ENCODE assay signal across 14 cellular contexts in the genomic region with DNA sequence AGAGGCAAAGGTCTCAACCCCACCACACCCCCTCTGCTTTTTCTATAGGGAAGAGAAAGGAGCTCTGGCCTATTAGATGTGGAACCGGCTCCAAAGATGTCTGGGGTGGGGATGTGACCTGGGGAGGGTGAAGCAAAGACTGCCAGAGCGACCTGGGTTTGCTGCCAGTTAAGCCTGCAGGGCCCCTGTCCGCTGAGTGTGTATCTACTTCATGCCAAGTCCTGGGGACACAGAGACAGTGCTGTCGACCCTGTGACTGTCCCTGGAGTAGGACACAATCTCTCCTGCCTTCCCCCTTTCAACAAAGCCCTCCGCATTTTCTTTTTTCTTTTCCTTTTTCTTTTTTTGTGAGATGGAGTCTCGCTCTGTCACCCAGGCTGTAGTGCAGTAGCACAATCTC. TPM values are rescaled to one million over a fixed set of nuclear protein-coding genes. Genes with fewer than 3 reads are reported as not detected.
"Had no signal": no experiment of that assay in that cellular context is flagged by ENCODE, and none has a peak within 500 bp of the region (broad histone marks: within the 10 kb centered on the region; RNA-seq: fewer than 3 reads in every experiment).

No MANE protein-coding gene starts in this region.

RNA-seq across cellular contexts. Expression of a gene that starts 6.6 kb away (rescaled TPM):
- total RNA-seq: activated B cell treated with CpG ODN at 0.5 μM for 24 hours; activated CD4-positive, alpha-beta memory T cell treated with anti-CD3 and anti-CD28 coated beads for 36 hours; activated CD4-positive, alpha-beta T cell treated with anti-CD3 and anti-CD28 coated beads, Interleukin-2, amount 10 ng/mL, durations not matched to agents 24 days and 14 days; activated CD8-positive, alpha-beta memory T cell treated with anti-CD3 and anti-CD28 coated beads for 36 hours; activated CD8-positive, alpha-beta T cell treated with anti-CD3 and anti-CD28 coated beads for 36 hours; activated naive CD4-positive, alpha-beta T cell treated with anti-CD3 and anti-CD28 coated beads for 36 hours; activated naive CD4-positive, alpha-beta T cell treated with anti-CD3 and anti-CD28 coated beads, Interleukin-2, amount 50 U/mL, for 72 hours; activated naive CD8-positive, alpha-beta T cell treated with anti-CD3 and anti-CD28 coated beads for 36 hours; activated T-cell treated with anti-CD3 and anti-CD28 coated beads, Interleukin-2, amount 50 U/mL, for 72 hours; activated T-helper 1 cell treated with anti-CD3 and anti-CD28 coated beads, Interleukin-12 subunit alpha, Interleukin-12 subunit beta, Interleukin-2, Interleukin-4 antibody, amounts not matched to agents 30 ng/mL and 10 ng/mL and 1 ng/mL, durations not matched to agents 14 hours and 24 hours and 36 hours; activated T-helper 17 cell treated with anti-CD3 and anti-CD28 coated beads, Interleukin-2, amount 50 U/mL, for 72 hours; astrocyte; cardiac septum; chondrocyte had no signal

RNA-seq across cellular contexts. Expression of a gene that starts 25.9 kb away (rescaled TPM):
- total RNA-seq: activated B cell treated with CpG ODN at 0.5 μM for 24 hours; activated CD4-positive, alpha-beta memory T cell treated with anti-CD3 and anti-CD28 coated beads for 36 hours; activated CD4-positive, alpha-beta T cell treated with anti-CD3 and anti-CD28 coated beads, Interleukin-2, amount 10 ng/mL, durations not matched to agents 24 days and 14 days; activated CD8-positive, alpha-beta memory T cell treated with anti-CD3 and anti-CD28 coated beads for 36 hours; activated CD8-positive, alpha-beta T cell treated with anti-CD3 and anti-CD28 coated beads for 36 hours; activated naive CD4-positive, alpha-beta T cell treated with anti-CD3 and anti-CD28 coated beads for 36 hours; activated naive CD4-positive, alpha-beta T cell treated with anti-CD3 and anti-CD28 coated beads, Interleukin-2, amount 50 U/mL, for 72 hours; activated naive CD8-positive, alpha-beta T cell treated with anti-CD3 and anti-CD28 coated beads for 36 hours; activated T-cell treated with anti-CD3 and anti-CD28 coated beads, Interleukin-2, amount 50 U/mL, for 72 hours; activated T-helper 1 cell treated with anti-CD3 and anti-CD28 coated beads, Interleukin-12 subunit alpha, Interleukin-12 subunit beta, Interleukin-2, Interleukin-4 antibody, amounts not matched to agents 30 ng/mL and 10 ng/mL and 1 ng/mL, durations not matched to agents 14 hours and 24 hours and 36 hours; activated T-helper 17 cell treated with anti-CD3 and anti-CD28 coated beads, Interleukin-2, amount 50 U/mL, for 72 hours; astrocyte; cardiac septum; chondrocyte had no signal

RNA-seq across cellular contexts. Expression of a gene that starts 44.2 kb away (rescaled TPM):
- total RNA-seq: activated CD4-positive, alpha-beta T cell treated with anti-CD3 and anti-CD28 coated beads, Interleukin-2, amount 10 ng/mL, durations not matched to agents 24 days and 14 days; activated CD8-positive, alpha-beta memory T cell treated with anti-CD3 and anti-CD28 coated beads for 36 hours; activated CD8-positive, alpha-beta T cell treated with anti-CD3 and anti-CD28 coated beads for 36 hours; activated naive CD4-positive, alpha-beta T cell treated with anti-CD3 and anti-CD28 coated beads for 36 hours; activated naive CD4-positive, alpha-beta T cell treated with anti-CD3 and anti-CD28 coated beads, Interleukin-2, amount 50 U/mL, for 72 hours; activated T-helper 17 cell treated with anti-CD3 and anti-CD28 coated beads, Interleukin-2, amount 50 U/mL, for 72 hours; astrocyte; cardiac septum; chondrocyte had no signal
